17 cellular contexts compared by ENCODE assay signal in the genomic region with DNA sequence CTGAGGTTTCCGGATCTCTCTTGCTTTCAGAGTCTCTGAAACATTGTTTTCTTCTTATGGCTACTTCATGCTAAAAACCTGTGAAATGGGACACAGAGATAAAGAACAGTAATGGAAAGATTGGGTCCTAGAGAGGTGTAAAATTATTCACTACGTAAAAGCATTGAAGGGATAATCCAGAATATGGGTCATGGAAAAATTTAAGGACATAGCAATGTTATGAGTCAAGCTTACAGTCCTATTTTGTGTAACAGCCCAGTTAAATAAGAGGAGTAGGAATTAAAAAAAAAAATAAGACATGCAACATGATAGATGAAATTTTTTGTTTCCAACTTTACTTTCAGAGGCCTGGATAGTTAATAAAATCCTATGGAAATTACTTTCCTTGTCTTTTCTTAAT.
DNase-seq lines count a peak whose midpoint lies in the region; ATAC-seq and TF ChIP-seq lines count a peak whose summit lies in the region.
"Had no signal": no experiment of that assay in that cellular context is flagged by ENCODE, and none has a peak within 500 bp of the region (broad histone marks: within the 10 kb centered on the region; RNA-seq: fewer than 3 reads in every experiment).

No MANE protein-coding gene starts in this region.

- WGBS in spleen, 5 donors: 73 to 94% (median 86%) methylated on average over 2 of the region's 2 CpGs

- no peak for TF ChIP-seq POLR2A in spleen (IDR thresholded peaks at IDR 0.05)

- H3K4me1 ChIP-seq in RWPE2 (ENCODE audit: insufficient read depth, poor library complexity, severe bottlenecking) (peaks cover 56% of the 10 kb centered on the region), spleen (no peaks in the 10 kb centered on the region), upper lobe of right lung (no peaks in the 10 kb centered on the region)

- H3K27ac Mint-ChIP-seq in osteocyte (ENCODE audit: unreplicated experiment) (peak overlapping the region; percentile 84), natural killer cell (no peak overlapping the region)
- H3K27ac Mint-ChIP-seq: activated CD8-positive, alpha-beta T cell treated with anti-CD3 and anti-CD28 coated beads, Interleukin-2, amount 10 ng/mL, durations not matched to agents 7 days and 5 days; CD4-positive, alpha-beta T cell; memory B cell; stimulated activated naive CD8-positive, alpha-beta T cell treated with anti-CD3 and anti-CD28 coated beads, Interleukin-15, amount 100 ng/mL, for 72 hours had no signal

- TF ChIP-seq CTCF in RWPE2 (IDR thresholded peaks at IDR 0.05; ENCODE audit: poor library complexity, severe bottlenecking) (no peak), fibroblast of mammary gland (conservative IDR thresholded peaks at IDR 0.05; ENCODE audit: control insufficient read depth, insufficient read depth, low read depth, low read length) (no peak), osteocyte (IDR thresholded peaks at IDR 0.05) (no peak), spleen (IDR thresholded peaks at IDR 0.05 in 8 of 11, conservative IDR thresholded peaks at IDR 0.05 in 3 of 11) (no peak), upper lobe of right lung (IDR thresholded peaks at IDR 0.05) (no peak), natural killer cell (IDR thresholded peaks at IDR 0.05) (no peak)

- intact Hi-C loops in spleen (cut with DNase I; ENCODE audit: low total_unique reads): no loop called here
- intact Hi-C loops in upper lobe of right lung (cut with DNase I): no loop called here
- intact Hi-C loops in natural killer cell (cut with micrococcal nuclease): no loop called here

- no peak overlapping the region for H3K4me3 Mint-ChIP-seq in osteocyte (ENCODE audit: unreplicated experiment)
- no peak overlapping the region for H3K4me3 Mint-ChIP-seq in natural killer cell
- H3K4me3 Mint-ChIP-seq: activated CD8-positive, alpha-beta T cell treated with anti-CD3 and anti-CD28 coated beads, Interleukin-2, amount 10 ng/mL, durations not matched to agents 7 days and 5 days; CD4-positive, alpha-beta T cell; memory B cell; stimulated activated naive CD8-positive, alpha-beta T cell treated with anti-CD3 and anti-CD28 coated beads, Interleukin-15, amount 100 ng/mL, for 72 hours had no signal

- H3K27me3 ChIP-seq in RWPE2 (ENCODE audit: insufficient read depth, poor library complexity, severe bottlenecking): no peaks in the 10 kb centered on the region
- H3K27me3 ChIP-seq in spleen (replicated peaks in 1 of 7): no peaks in the 10 kb centered on the region
- H3K27me3 ChIP-seq in upper lobe of right lung: no peaks in the 10 kb centered on the region
- H3K27me3 ChIP-seq: dorsolateral prefrontal cortex had no signal

- peak overlapping the region; percentile 95 for H3K27ac ChIP-seq in RWPE2 (ENCODE audit: poor library complexity, severe bottlenecking)
- H3K27ac ChIP-seq in spleen: no peak overlapping the region
- no peak overlapping the region for H3K27ac ChIP-seq in upper lobe of right lung
- H3K27ac ChIP-seq: dorsolateral prefrontal cortex, prostate gland had no signal

- H3K36me3 Mint-ChIP-seq in osteocyte (ENCODE audit: unreplicated experiment) (no peaks in the 10 kb centered on the region), natural killer cell (no peaks in the 10 kb centered on the region)
- H3K36me3 Mint-ChIP-seq: memory B cell had no signal

- H3K9me3 ChIP-seq in RWPE2 (ENCODE audit: severe bottlenecking) (no peaks in the 10 kb centered on the region), spleen (no peaks in the 10 kb centered on the region), upper lobe of right lung (no peaks in the 10 kb centered on the region)
- H3K9me3 ChIP-seq: prostate gland had no signal

- no peak overlapping the region for H3K4me3 ChIP-seq in RWPE2 (ENCODE audit: severe bottlenecking)
- H3K4me3 ChIP-seq in fibroblast of mammary gland (ENCODE audit: control insufficient read depth, low read depth, low read length): no peak overlapping the region
- no peak overlapping the region for H3K4me3 ChIP-seq in spleen
- no peak overlapping the region for H3K4me3 ChIP-seq in upper lobe of right lung
- H3K4me3 ChIP-seq: dorsolateral prefrontal cortex, prostate gland had no signal

- no peaks in the 10 kb centered on the region for H3K36me3 ChIP-seq in RWPE2 (ENCODE audit: low read depth)
- H3K36me3 ChIP-seq in spleen: no peaks in the 10 kb centered on the region
- H3K36me3 ChIP-seq in upper lobe of right lung: no peaks in the 10 kb centered on the region
- H3K36me3 ChIP-seq: prostate gland had no signal

- no peaks in the 10 kb centered on the region for H3K9me3 Mint-ChIP-seq in osteocyte (ENCODE audit: unreplicated experiment)
- no peaks in the 10 kb centered on the region for H3K9me3 Mint-ChIP-seq in natural killer cell
- H3K9me3 Mint-ChIP-seq: CD4-positive, alpha-beta T cell; memory B cell; stimulated activated naive CD8-positive, alpha-beta T cell treated with anti-CD3 and anti-CD28 coated beads, Interleukin-15, amount 100 ng/mL, for 72 hours had no signal

- H3K27me3 Mint-ChIP-seq in osteocyte (ENCODE audit: unreplicated experiment): no peaks in the 10 kb centered on the region
- H3K27me3 Mint-ChIP-seq in natural killer cell (ENCODE audit: low read depth in 2 of 2): peaks cover 0 to 7% of the 10 kb centered on the region in 2 donors
- H3K27me3 Mint-ChIP-seq: stimulated activated naive CD8-positive, alpha-beta T cell treated with anti-CD3 and anti-CD28 coated beads, Interleukin-15, amount 100 ng/mL, for 72 hours had no signal

- DNase-seq in ELR (ENCODE audit: low read depth) (peak; percentile 77), RWPE2 (ENCODE audit: low spot score) (no peak), fibroblast of mammary gland (ENCODE audit: low read depth) (peak; percentile 71), osteocyte (ENCODE audit: extremely low spot score, unreplicated experiment) (no peak), spleen (no peak), upper lobe of right lung (no peak), natural killer cell (no peak), NCI-H748 treated with DMSO at 0.1 percent for 48 hours (lab: John Stamatoyannopoulos, UW) (no peak)
- DNase-seq: activated CD8-positive, alpha-beta T cell treated with anti-CD3 and anti-CD28 coated beads, Interleukin-2, amount 10 ng/mL, durations not matched to agents 7 days and 5 days; activated naive CD4-positive, alpha-beta T cell treated with Interleukin-2 at 50 U/mL for 16 hours; CD4-positive, alpha-beta T cell; dorsolateral prefrontal cortex; hypothalamus; stimulated activated naive CD8-positive, alpha-beta T cell treated with anti-CD3 and anti-CD28 coated beads, Interleukin-15, amount 100 ng/mL, for 72 hours; T-helper 9 cell had no signal

- no peak; the same call in 2 of the 3 replicates for ATAC-seq in RWPE2 (ENCODE audit: low read depth)
- ATAC-seq in upper lobe of right lung: no peak
- no peak for ATAC-seq in natural killer cell
- ATAC-seq: activated CD8-positive, alpha-beta T cell treated with anti-CD3 and anti-CD28 coated beads, Interleukin-2, amount 10 ng/mL, durations not matched to agents 7 days and 5 days; stimulated activated naive CD8-positive, alpha-beta T cell treated with anti-CD3 and anti-CD28 coated beads, Interleukin-15, amount 100 ng/mL, for 72 hours had no signal

- H3K4me1 Mint-ChIP-seq in osteocyte (ENCODE audit: unreplicated experiment): peaks cover 43% of the 10 kb centered on the region
- no peaks in the 10 kb centered on the region for H3K4me1 Mint-ChIP-seq in natural killer cell
- H3K4me1 Mint-ChIP-seq: memory B cell; stimulated activated naive CD8-positive, alpha-beta T cell treated with anti-CD3 and anti-CD28 coated beads, Interleukin-15, amount 100 ng/mL, for 72 hours had no signal

Comparison
In these comparisons a context has a peak if more than half of its experiments do, and no peak if none do; other contexts are left out.
1. DNase-seq: peak in ELR (single experiment) and fibroblast of mammary gland (single experiment); none in RWPE2 (single experiment), osteocyte (single experiment), spleen (single experiment), upper lobe of right lung (single experiment), natural killer cell (single experiment) and NCI-H748 treated with DMSO at 0.1 percent for 48 hours (single experiment).